ENCODE assay signal across 2 cellular contexts in the genomic region with DNA sequence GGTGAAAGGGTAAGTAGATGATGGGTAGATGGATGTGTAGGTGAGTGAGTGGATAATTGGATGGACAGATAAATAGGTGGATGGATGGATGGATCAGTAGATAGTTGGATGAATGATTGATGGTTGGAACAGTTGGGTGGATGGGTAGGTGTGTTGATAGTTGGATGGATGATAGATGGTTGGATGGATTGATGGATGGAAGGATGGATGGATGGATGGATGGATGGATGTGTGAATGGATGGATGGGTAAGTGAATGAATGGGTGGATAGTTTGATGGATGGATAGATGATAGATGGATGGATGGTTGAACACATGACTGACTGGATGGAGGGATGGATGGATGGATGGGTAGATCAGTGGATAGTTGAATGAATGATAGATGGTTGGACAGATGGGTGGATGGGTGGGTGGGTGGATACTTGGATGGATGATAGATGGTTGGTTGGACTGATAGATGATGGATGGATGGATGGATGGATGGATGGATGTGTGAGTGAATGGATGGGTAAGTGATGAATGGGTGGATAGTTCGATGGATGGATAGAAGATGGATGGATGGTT.
TF ChIP-seq lines count a peak whose summit lies in the region.

No MANE protein-coding gene starts in this region.

TF ChIP-seq in HepG2, 621 proteins besides CTCF, POLR2A, EP300 and RAD21:
- TF ChIP-seq BCL6 (CRISPR knock-in tag; IDR thresholded peaks at IDR 0.05) (no peak), PLRG1 (conservative IDR thresholded peaks at IDR 0.05) (0 out of 2 replicates have a peak, but pooled peaks have one; percentile 4)
TF ChIP-seq in HepG2: peak in this region for 1.

TF ChIP-seq in K562, 482 proteins besides CTCF, POLR2A, EP300 and RAD21:
- TF ChIP-seq ZNF197 (CRISPR knock-in tag; IDR thresholded peaks at IDR 0.05; ENCODE audit: low read depth), result no peak
- TF ChIP-seq, protein P1, sequence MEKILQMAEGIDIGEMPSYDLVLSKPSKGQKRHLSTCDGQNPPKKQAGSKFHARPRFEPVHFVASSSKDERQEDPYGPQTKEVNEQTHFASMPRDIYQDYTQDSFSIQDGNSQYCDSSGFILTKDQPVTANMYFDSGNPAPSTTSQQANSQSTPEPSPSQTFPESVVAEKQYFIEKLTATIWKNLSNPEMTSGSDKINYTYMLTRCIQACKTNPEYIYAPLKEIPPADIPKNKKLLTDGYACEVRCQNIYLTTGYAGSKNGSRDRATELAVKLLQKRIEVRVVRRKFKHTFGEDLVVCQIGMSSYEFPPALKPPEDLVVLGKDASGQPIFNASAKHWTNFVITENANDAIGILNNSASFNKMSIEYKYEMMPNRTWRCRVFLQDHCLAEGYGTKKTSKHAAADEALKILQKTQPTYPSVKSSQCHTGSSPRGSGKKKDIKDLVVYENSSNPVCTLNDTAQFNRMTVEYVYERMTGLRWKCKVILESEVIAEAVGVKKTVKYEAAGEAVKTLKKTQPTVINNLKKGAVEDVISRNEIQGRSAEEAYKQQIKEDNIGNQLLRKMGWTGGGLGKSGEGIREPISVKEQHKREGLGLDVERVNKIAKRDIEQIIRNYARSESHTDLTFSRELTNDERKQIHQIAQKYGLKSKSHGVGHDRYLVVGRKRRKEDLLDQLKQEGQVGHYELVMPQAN (IDR thresholded peaks at IDR 0.05; ENCODE audit: borderline replicate concordance), result no peak
- peak; percentile 46; the same call in 1 of the 2 replicates for TF ChIP-seq EHMT2 (IDR thresholded peaks at IDR 0.05)
- TF ChIP-seq KLF10 (CRISPR knock-in tag; IDR thresholded peaks at IDR 0.05), result no peak
- TF ChIP-seq ARHGAP35 (IDR thresholded peaks at IDR 0.05; ENCODE audit: partially characterized antibody), result peak; percentile 12
- TF ChIP-seq MEF2D (tag; conservative IDR thresholded peaks at IDR 0.05; ENCODE audit: low read depth), result 0 out of 2 replicates have a peak, but pooled peaks have one; percentile 18
